ENCODE assay signal across 10 cellular contexts in the genomic region with DNA sequence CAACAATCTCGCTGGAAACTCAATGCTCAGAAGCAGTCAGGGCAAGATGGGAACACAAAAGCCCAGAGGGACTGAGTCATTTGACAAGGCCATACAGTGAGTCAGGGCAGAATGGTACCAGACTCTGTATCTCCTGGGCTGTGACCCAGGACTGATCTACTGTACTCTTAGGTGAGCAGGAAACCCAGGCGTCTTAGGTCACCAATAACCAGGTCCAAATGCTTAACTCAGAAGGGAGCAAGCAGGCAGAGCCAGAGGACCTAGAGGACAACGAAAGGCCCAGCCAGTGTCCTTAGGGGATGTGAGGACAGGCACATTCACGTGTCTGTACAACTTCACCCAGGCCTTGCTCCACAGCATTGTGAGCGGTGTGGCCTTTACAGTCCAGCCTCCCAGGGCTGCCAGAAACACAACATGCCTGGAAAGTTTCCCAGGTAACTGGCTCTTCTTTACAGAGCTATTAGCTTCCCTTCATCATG.
DNase-seq lines count a peak whose midpoint lies in the region; ATAC-seq, FAIRE-seq and TF ChIP-seq lines count a peak whose summit lies in the region.
"Had no signal": no experiment of that assay in that cellular context is flagged by ENCODE, and none has a peak within 500 bp of the region (broad histone marks: within the 10 kb centered on the region; RNA-seq: fewer than 3 reads in every experiment).

No MANE protein-coding gene starts in this region.

- no peak overlapping the region for H3K9ac ChIP-seq in HepG2 (ENCODE audit: insufficient read depth, low read depth, low read length)

- H3K79me2 ChIP-seq in HepG2 (ENCODE audit: insufficient read depth, low read length): no peaks in the 10 kb centered on the region

- no peaks in the 10 kb centered on the region for H3K36me3 Mint-ChIP-seq in activated T-cell treated with anti-CD3 and anti-CD28 coated beads, Interleukin-2, amount 50 U/mL, for 72 hours (ENCODE audit: insufficient read depth in 2 of 2)

- H3K9me3 ChIP-seq in HepG2 (ENCODE audit: low read length) (no peaks in the 10 kb centered on the region), upper lobe of left lung (no peaks in the 10 kb centered on the region)

- BruUV-seq in HepG2 (replicated peaks; lab: Mats Ljungman, UMichigan): no TSS peak

- intact Hi-C loops in HepG2 (cut with micrococcal nuclease; ENCODE audit: unreplicated experiment): no loop called here

- no peak overlapping the region for H3K4me2 ChIP-seq in HepG2 (ENCODE audit: low read depth, low read length)

- H3K27me3 Mint-ChIP-seq in activated T-cell treated with anti-CD3 and anti-CD28 coated beads, Interleukin-2, amount 50 U/mL, for 72 hours (ENCODE audit: low read depth): no peaks in the 10 kb centered on the region

- H3K27ac ChIP-seq in HepG2 (ENCODE audit: extremely low read length, insufficient read depth, low read length) (no peak overlapping the region), upper lobe of left lung (no peak overlapping the region)

- H3K9me3 Mint-ChIP-seq in activated T-cell treated with anti-CD3 and anti-CD28 coated beads, Interleukin-2, amount 50 U/mL, for 72 hours: no peaks in the 10 kb centered on the region

- POLR2A ChIA-PET in HepG2 (lab: Yijun Ruan, JAX): no interaction called here

- DNase-seq in activated T-cell treated with anti-CD3 and anti-CD28 coated beads, Interleukin-2, amount 50 U/mL, for 72 hours: peak in 1 of 2 donors; percentile 16
- no peak for DNase-seq in activated T-cell treated with anti-CD3 and anti-CD28 coated beads for 4 hours
- DNase-seq in cerebellum (ENCODE audit: low spot score): peak; percentile 68
- DNase-seq in HepG2 (ENCODE audit: low spot score): no peak
- DNase-seq in upper lobe of left lung: no peak
- no peak for DNase-seq in nucleus accumbens (lab: John Stamatoyannopoulos, UW)
- DNase-seq in LoVo (ENCODE audit: low spot score): no peak
- DNase-seq in NOMO-1 treated with DMSO at 0.1 percent for 48 hours (lab: John Stamatoyannopoulos, UW; ENCODE audit: unreplicated experiment): no peak
- DNase-seq: activated effector memory CD4-positive, alpha-beta T cell treated with anti-CD3 and anti-CD28 coated beads, Interleukin-2, amount 50 U/mL, for 16 hours had no signal

- WGBS in HepG2 (ENCODE audit: low lambda C conversion rate): 98% methylated on average over 5 of the region's 5 CpGs
- WGBS in upper lobe of left lung, 2 donors: 82 to 86% methylated on average over 4 to 5 of the region's 5 CpGs

- ATAC-seq in activated T-cell treated with anti-CD3 and anti-CD28 coated beads, Interleukin-2, amount 50 U/mL, for 72 hours (replicated peaks in 1 of 2): peak; percentile 93 to 95
- ATAC-seq in HepG2 (peak; percentile 38; the same call in 1 of the 3 replicates), upper lobe of left lung (ENCODE audit: low FRiP score in 2 of 2) (peak; percentile 10 to 28)

- CTCF ChIA-PET in HepG2 (lab: Yijun Ruan, JAX; ENCODE audit: low intra/inter-chr PET ratio, low total read pairs): no interaction called here

- H3K4me1 Mint-ChIP-seq in activated T-cell treated with anti-CD3 and anti-CD28 coated beads, Interleukin-2, amount 50 U/mL, for 72 hours (ENCODE audit: low read depth): peaks cover 32% of the 10 kb centered on the region

- no peak for TF ChIP-seq RAD21 in HepG2 (CRISPR knock-in tag; IDR thresholded peaks at IDR 0.05)

- H3K27me3 ChIP-seq in HepG2 (ENCODE audit: control insufficient read depth in 1 of 2, insufficient read depth in 2 of 2, low read length in 2 of 2) (no peaks in the 10 kb centered on the region), upper lobe of left lung (no peaks in the 10 kb centered on the region)

- in situ Hi-C loops in HepG2 (cut with HindIII; ENCODE audit: extremely low pct_ligation_motif_present, low pct_unique_long_range_greater_than_20kb): no loop called here

- no peak for TF ChIP-seq POLR2A in HepG2 (IDR thresholded peaks at IDR 0.05; ENCODE audit: insufficient read depth in 1 of 2, low read depth in 2 of 2, low read length in 2 of 2)
- no peak for TF ChIP-seq POLR2A in upper lobe of left lung (IDR thresholded peaks at IDR 0.05)

- H2AFZ ChIP-seq in HepG2 (ENCODE audit: low read length): no peak overlapping the region

- TF ChIP-seq EP300 in HepG2 (IDR thresholded peaks at IDR 0.05; ENCODE audit: low read depth in 2 of 2, low read length in 2 of 2) (no peak), HepG2 (CRISPR knock-in tag; IDR thresholded peaks at IDR 0.05; ENCODE audit: borderline replicate concordance) (no peak), upper lobe of left lung (IDR thresholded peaks at IDR 0.05) (no peak)

- no peaks in the 10 kb centered on the region for H3K4me1 ChIP-seq in HepG2 (ENCODE audit: insufficient read depth, low read length)
- peaks cover 0 to 27% (median 18%) of the 10 kb centered on the region in 4 donors for H3K4me1 ChIP-seq in upper lobe of left lung

- TF ChIP-seq CTCF in HepG2 (CRISPR knock-in tag; IDR thresholded peaks at IDR 0.05) (no peak), upper lobe of left lung (IDR thresholded peaks at IDR 0.05) (no peak)

- no peaks in the 10 kb centered on the region for H4K20me1 ChIP-seq in HepG2 (ENCODE audit: insufficient read depth, low read length)

- no peak overlapping the region for H3K4me3 ChIP-seq in HepG2 (replicated peaks in 1 of 3; ENCODE audit: insufficient read depth in 1 of 3, low read depth in 2 of 3, low read length in 3 of 3)
- no peak overlapping the region for H3K4me3 ChIP-seq in upper lobe of left lung

- no peak overlapping the region for H3K4me3 Mint-ChIP-seq in activated T-cell treated with anti-CD3 and anti-CD28 coated beads, Interleukin-2, amount 50 U/mL, for 72 hours

- H3K27ac Mint-ChIP-seq in activated T-cell treated with anti-CD3 and anti-CD28 coated beads, Interleukin-2, amount 50 U/mL, for 72 hours: no peak overlapping the region

- H3K36me3 ChIP-seq in HepG2 (replicated peaks in 1 of 2; ENCODE audit: control insufficient read depth in 1 of 2, insufficient read depth in 2 of 2, low read length in 2 of 2) (no peaks in the 10 kb centered on the region), upper lobe of left lung (no peaks in the 10 kb centered on the region)

- no peak for FAIRE-seq in HepG2 (lab: Jason Lieb, UNC)
- FAIRE-seq: islet of Langerhans had no signal

TF ChIP-seq in HepG2, 621 proteins besides CTCF, POLR2A, EP300 and RAD21:
- no peak for TF ChIP-seq CREM (IDR thresholded peaks at IDR 0.05)
- no peak for TF ChIP-seq CREM (CRISPR knock-in tag; IDR thresholded peaks at IDR 0.05)
- no peak for TF ChIP-seq ZBTB4 (CRISPR knock-in tag; IDR thresholded peaks at IDR 0.05; ENCODE audit: borderline replicate concordance)
- TF ChIP-seq ETV6 (CRISPR knock-in tag; conservative IDR thresholded peaks at IDR 0.05): no peak
- TF ChIP-seq KAT8 (CRISPR knock-in tag; IDR thresholded peaks at IDR 0.05): no peak

Comparison
In these comparisons a context has a peak if more than half of its experiments do, and no peak if none do; other contexts are left out.
1. ATAC-seq: peak in every context shown above with its lines; median percentile 94 in activated T-cell treated with anti-CD3 and anti-CD28 coated beads, Interleukin-2, amount 50 U/mL, for 72 hours; 38 in HepG2; 19 in upper lobe of left lung.